ENCODE assay signal across 8 cellular contexts in the genomic region with DNA sequence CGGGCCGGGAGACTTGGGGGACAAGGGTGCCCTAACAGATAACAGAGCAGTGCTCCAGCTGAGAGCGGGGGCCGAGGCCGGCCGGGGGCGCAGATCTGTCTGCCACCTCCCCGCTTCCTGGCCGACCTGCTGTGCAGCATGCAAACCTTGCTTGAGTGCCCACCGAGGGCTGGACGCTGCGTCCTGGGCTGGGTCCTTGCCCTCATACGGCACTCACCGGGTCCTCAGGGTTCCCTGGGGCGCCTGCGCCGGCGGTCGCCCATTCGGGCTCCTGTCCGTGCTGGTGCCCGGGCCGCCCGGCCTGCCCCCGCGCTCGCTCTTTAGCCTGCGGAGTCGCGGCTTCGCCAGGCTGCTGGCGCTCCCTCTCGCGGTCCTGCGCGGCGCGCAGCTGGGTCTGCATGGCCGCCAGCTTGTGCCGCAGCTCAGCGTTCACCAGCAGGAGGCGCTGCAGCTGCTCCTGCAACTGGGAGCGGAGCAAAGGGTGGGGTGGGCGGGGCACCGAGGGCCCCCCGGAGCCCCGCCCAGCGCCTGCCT. TPM values are rescaled to one million over a fixed set of nuclear protein-coding genes. Genes with fewer than 3 reads are reported as not detected.
DNase-seq lines count a peak whose midpoint lies in the region; ATAC-seq and TF ChIP-seq lines count a peak whose summit lies in the region.

No MANE protein-coding gene starts in this region.

- H3K27ac ChIP-seq in DOHH2 (ENCODE audit: low read depth, low read length), result no peak overlapping the region

- H3K27me3 ChIP-seq in DOHH2 (ENCODE audit: control insufficient read depth, low read length), result no peaks in the 10 kb centered on the region

- TF ChIP-seq CTCF in DOHH2 (IDR thresholded peaks at IDR 0.05; ENCODE audit: low read depth, low read length, poor library complexity, severe bottlenecking) (peak; percentile 65), type B pancreatic cell (conservative IDR thresholded peaks at IDR 0.05) (peak; percentile 86)

- intact Hi-C loops in cardiac septum (cut with DNase I) (loop anchor here (2.0 to 10.0 kb wide), 3 partner anchors 66 to 384 kb away; no protein-coding TSS in a partner anchor), posterior vena cava (cut with DNase I) (loop anchor here (5.0 kb wide), 1 partner anchor 71 kb away; no protein-coding TSS in a partner anchor)

- ATAC-seq in GM21529 (IDR thresholded peaks at IDR 0.05; ENCODE audit: unreplicated experiment), result peak; percentile 52
- peak; percentile 72 for ATAC-seq in activated naive CD8-positive, alpha-beta T cell treated with anti-CD3 and anti-CD28 coated beads, Interleukin-2, amount 10 ng/mL, durations not matched to agents 7 days and 5 days (ENCODE audit: low read depth)

- POLR2A ChIA-PET in activated naive CD8-positive, alpha-beta T cell treated with anti-CD3 and anti-CD28 coated beads, Interleukin-2, amount 10 ng/mL, durations not matched to agents 7 days and 5 days (lab: Charles Lee), result interaction anchor here (0.8 to 2.3 kb wide), 4 partner anchors 19 to 193 kb away, joined by 3 to 16 read pairs (median 4); a partner anchor contains a TSS

- H3K4me2 ChIP-seq in DOHH2 (ENCODE audit: low read length), result peak overlapping the region; percentile 94

- no peaks in the 10 kb centered on the region for H3K27me3 Mint-ChIP-seq in activated naive CD8-positive, alpha-beta T cell treated with anti-CD3 and anti-CD28 coated beads, Interleukin-2, amount 10 ng/mL, durations not matched to agents 7 days and 5 days
- peaks cover 7% of the 10 kb centered on the region for H3K27me3 Mint-ChIP-seq in type B pancreatic cell

- no peaks in the 10 kb centered on the region for H3K9me2 ChIP-seq in DOHH2 (replicated peaks; ENCODE audit: control insufficient read depth, low read length)

- peaks cover 41% of the 10 kb centered on the region for H3K36me3 ChIP-seq in DOHH2 (ENCODE audit: control insufficient read depth, low read length)

- H3K9me3 Mint-ChIP-seq in activated naive CD8-positive, alpha-beta T cell treated with anti-CD3 and anti-CD28 coated beads, Interleukin-2, amount 10 ng/mL, durations not matched to agents 7 days and 5 days, result no peaks in the 10 kb centered on the region
- no peaks in the 10 kb centered on the region for H3K9me3 Mint-ChIP-seq in type B pancreatic cell

- DNase-seq in KG1 (lab: John Stamatoyannopoulos, UW), result peak; percentile 61
- DNase-seq in SKM-1 (lab: John Stamatoyannopoulos, UW; ENCODE audit: unreplicated experiment), result peak; percentile 38
- peak; percentile 98 for DNase-seq in activated naive CD8-positive, alpha-beta T cell treated with anti-CD3 and anti-CD28 coated beads, Interleukin-2, amount 10 ng/mL, durations not matched to agents 7 days and 5 days
- peak; percentile 98 for DNase-seq in cardiac septum (ENCODE audit: low spot score)
- DNase-seq in posterior vena cava (ENCODE audit: low spot score), result peak; percentile 98
- DNase-seq in type B pancreatic cell (ENCODE audit: extremely low spot score, unreplicated experiment), result peak; percentile 96

- no peaks in the 10 kb centered on the region for H3K9me3 ChIP-seq in DOHH2 (ENCODE audit: control insufficient read depth, insufficient read depth, low read length)

- peaks cover 43% of the 10 kb centered on the region for H3K4me1 ChIP-seq in DOHH2 (ENCODE audit: control insufficient read depth, low read length)

- no peaks in the 10 kb centered on the region for H3K79me2 ChIP-seq in DOHH2 (ENCODE audit: control insufficient read depth, low read length)

- H3K4me3 ChIP-seq in DOHH2 (ENCODE audit: low read length), result peak overlapping the region; percentile 69

- H3K4me3 Mint-ChIP-seq in activated naive CD8-positive, alpha-beta T cell treated with anti-CD3 and anti-CD28 coated beads, Interleukin-2, amount 10 ng/mL, durations not matched to agents 7 days and 5 days, result peak overlapping the region; percentile 80
- H3K4me3 Mint-ChIP-seq in type B pancreatic cell, result peak overlapping the region; percentile 71

- H3K27ac Mint-ChIP-seq in activated naive CD8-positive, alpha-beta T cell treated with anti-CD3 and anti-CD28 coated beads, Interleukin-2, amount 10 ng/mL, durations not matched to agents 7 days and 5 days, result peak overlapping the region; percentile 64
- no peak overlapping the region for H3K27ac Mint-ChIP-seq in type B pancreatic cell

- peaks cover 27% of the 10 kb centered on the region for H3K4me1 Mint-ChIP-seq in activated naive CD8-positive, alpha-beta T cell treated with anti-CD3 and anti-CD28 coated beads, Interleukin-2, amount 10 ng/mL, durations not matched to agents 7 days and 5 days
- peaks cover 11% of the 10 kb centered on the region for H3K4me1 Mint-ChIP-seq in type B pancreatic cell (ENCODE audit: unreplicated experiment)

- peaks cover 16% of the 10 kb centered on the region for H3F3A ChIP-seq in DOHH2 (ENCODE audit: control insufficient read depth, insufficient read depth)

- peaks cover 19% of the 10 kb centered on the region for H3K36me3 Mint-ChIP-seq in activated naive CD8-positive, alpha-beta T cell treated with anti-CD3 and anti-CD28 coated beads, Interleukin-2, amount 10 ng/mL, durations not matched to agents 7 days and 5 days
- H3K36me3 Mint-ChIP-seq in type B pancreatic cell, result peaks cover 9% of the 10 kb centered on the region

- H4K20me1 ChIP-seq in DOHH2 (ENCODE audit: control insufficient read depth, insufficient read depth, low read depth, low read length), result 0 out of 2 replicates have a peak, but pooled peaks cover 5% of the 10 kb centered on the region

RNA-seq across cellular contexts. Expression of a gene that starts 1.0 kb away (rescaled TPM):
- total RNA-seq in activated naive CD8-positive, alpha-beta T cell treated with anti-CD3 and anti-CD28 coated beads, Interleukin-2, amount 10 ng/mL, durations not matched to agents 7 days and 5 days, result 1 to 10 TPM; 8.2 to 8.9 TPM
- total RNA-seq in cardiac septum (49.8 TPM), posterior vena cava (10 to 100 TPM; 10.3 to 13.0 TPM), type B pancreatic cell (ENCODE audit: low replicate concordance) (5.9 and 6.4 TPM in 2 replicates)

RNA-seq across cellular contexts. Expression of a gene that starts 3.1 kb away (rescaled TPM):
- total RNA-seq in activated naive CD8-positive, alpha-beta T cell treated with anti-CD3 and anti-CD28 coated beads, Interleukin-2, amount 10 ng/mL, durations not matched to agents 7 days and 5 days, result 1 to 10 TPM; 6.0 to 6.5 TPM
- total RNA-seq in cardiac septum (10.9 TPM), posterior vena cava (10 to 100 TPM; 13.0 to 13.9 TPM), type B pancreatic cell (ENCODE audit: low replicate concordance) (0.97 and 1.3 TPM in 2 replicates)

RNA-seq across cellular contexts. Expression of a gene that starts 20.0 kb away (rescaled TPM):
- total RNA-seq in activated naive CD8-positive, alpha-beta T cell treated with anti-CD3 and anti-CD28 coated beads, Interleukin-2, amount 10 ng/mL, durations not matched to agents 7 days and 5 days, result 1 to 10 TPM; 2.1 to 2.5 TPM
- total RNA-seq in cardiac septum, result 4.8 TPM
- total RNA-seq in posterior vena cava, result 10 to 100 TPM in 1 of 2 donors, 1 to 10 TPM in 1; 9.5 to 16.9 TPM
- total RNA-seq in type B pancreatic cell (ENCODE audit: low replicate concordance), result 23.5 and 28.6 TPM in 2 replicates

RNA-seq across cellular contexts. Expression of a gene that starts 36.0 kb away (rescaled TPM):
- 100 to 1,000 TPM; 346 to 350 TPM for total RNA-seq in activated naive CD8-positive, alpha-beta T cell treated with anti-CD3 and anti-CD28 coated beads, Interleukin-2, amount 10 ng/mL, durations not matched to agents 7 days and 5 days
- total RNA-seq in cardiac septum, result 162 TPM
- 100 to 1,000 TPM; 173 to 190 TPM for total RNA-seq in posterior vena cava
- total RNA-seq in type B pancreatic cell (ENCODE audit: low replicate concordance), result 277 and 321 TPM in 2 replicates

Comparison
In these comparisons a context has a peak if more than half of its experiments do, and no peak if none do; other contexts are left out.
1. DNase-seq: peak in every context shown above with its lines; median percentile 98 in activated naive CD8-positive, alpha-beta T cell treated with anti-CD3 and anti-CD28 coated beads, Interleukin-2, amount 10 ng/mL, durations not matched to agents 7 days and 5 days; 98 in cardiac septum; 98 in posterior vena cava; 96 in type B pancreatic cell; 61 in KG1; 38 in SKM-1.